In genomic region chr12:55705802-55706402, GRCh38 we compare ENCODE assay signal across 2 cellular contexts.
TF ChIP-seq lines count a peak whose summit lies in the region.

No MANE protein-coding gene starts in this region.

TF ChIP-seq in A549, 52 proteins besides CTCF, POLR2A, EP300 and RAD21:
- TF ChIP-seq JUNB (IDR thresholded peaks at IDR 0.05) (no peak), MAZ (IDR thresholded peaks at IDR 0.05; ENCODE audit: borderline replicate concordance, low read depth, low read length) (no peak), KDM1A (IDR thresholded peaks at IDR 0.05; ENCODE audit: low read depth) (no peak), BHLHE40 (IDR thresholded peaks at IDR 0.05; ENCODE audit: low read depth, low read length) (no peak), MAFK (IDR thresholded peaks at IDR 0.05; ENCODE audit: partially characterized antibody) (no peak), CBX2 (IDR thresholded peaks at IDR 0.05; ENCODE audit: borderline replicate concordance, low read depth) (no peak), ZSCAN20 (CRISPR knock-in tag; IDR thresholded peaks at IDR 0.05) (no peak), CHD2 (IDR thresholded peaks at IDR 0.05; ENCODE audit: low read length, partially characterized antibody) (no peak), ATOH8 (CRISPR knock-in tag; IDR thresholded peaks at IDR 0.05; ENCODE audit: low read depth) (no peak), ELK1 (IDR thresholded peaks at IDR 0.05; ENCODE audit: low read depth, low read length) (no peak), POLR2AphosphoS2 (conservative IDR thresholded peaks at IDR 0.05; ENCODE audit: low read length) (no peak), CHD4 (IDR thresholded peaks at IDR 0.05; ENCODE audit: borderline replicate concordance) (no peak)

TF ChIP-seq in HepG2, 621 proteins besides CTCF, POLR2A, EP300 and RAD21:
- TF ChIP-seq ZNF121 (CRISPR knock-in tag; IDR thresholded peaks at IDR 0.05), result no peak
- TF ChIP-seq GTF2F1 (IDR thresholded peaks at IDR 0.05; ENCODE audit: low read length), result no peak
- TF ChIP-seq MIXL1 (CRISPR knock-in tag; IDR thresholded peaks at IDR 0.05), result no peak
- peak; percentile 55; the same call in 1 of the 2 replicates for TF ChIP-seq MAZ (IDR thresholded peaks at IDR 0.05; ENCODE audit: borderline replicate concordance, low read depth, low read length)
- TF ChIP-seq MAZ (CRISPR knock-in tag; IDR thresholded peaks at IDR 0.05; ENCODE audit: low read depth), result no peak
- TF ChIP-seq ZGPAT (CRISPR knock-in tag; IDR thresholded peaks at IDR 0.05), result no peak
- TF ChIP-seq SKIL (CRISPR knock-in tag; IDR thresholded peaks at IDR 0.05; ENCODE audit: borderline replicate concordance), result no peak
- TF ChIP-seq ZSCAN5A (CRISPR knock-in tag; IDR thresholded peaks at IDR 0.05; ENCODE audit: borderline replicate concordance), result no peak
- TF ChIP-seq STAG1 (CRISPR knock-in tag; IDR thresholded peaks at IDR 0.05), result peak; percentile 15; the same call in 1 of the 2 replicates
- TF ChIP-seq THYN1 (CRISPR knock-in tag; IDR thresholded peaks at IDR 0.05; ENCODE audit: borderline replicate concordance, low read depth), result no peak
- TF ChIP-seq ZNF562 (CRISPR knock-in tag; IDR thresholded peaks at IDR 0.05; ENCODE audit: borderline replicate concordance), result no peak
- TF ChIP-seq ZMAT3 (CRISPR knock-in tag; conservative IDR thresholded peaks at IDR 0.05), result no peak
- no peak for TF ChIP-seq ZNF589 (CRISPR knock-in tag; conservative IDR thresholded peaks at IDR 0.05)
- no peak for TF ChIP-seq ZNF800 (CRISPR knock-in tag; IDR thresholded peaks at IDR 0.05)
- no peak for TF ChIP-seq ATF4 (CRISPR knock-in tag; IDR thresholded peaks at IDR 0.05)
- TF ChIP-seq ZBTB3 (CRISPR knock-in tag; IDR thresholded peaks at IDR 0.05; ENCODE audit: borderline replicate concordance, low read depth), result no peak
- TF ChIP-seq HES4 (CRISPR knock-in tag; IDR thresholded peaks at IDR 0.05; ENCODE audit: borderline replicate concordance), result no peak
- TF ChIP-seq ZEB1 (IDR thresholded peaks at IDR 0.05; ENCODE audit: insufficient replicate concordance, low read depth), result no peak
- no peak for TF ChIP-seq ZBTB25 (CRISPR knock-in tag; IDR thresholded peaks at IDR 0.05)
- no peak for TF ChIP-seq TAF15 (IDR thresholded peaks at IDR 0.05; ENCODE audit: low read depth, low read length, poor library complexity, severe bottlenecking)
- peak; percentile 63; the same call in 1 of the 2 replicates for TF ChIP-seq PATZ1 (CRISPR knock-in tag; IDR thresholded peaks at IDR 0.05)
- TF ChIP-seq LBX2 (CRISPR knock-in tag; IDR thresholded peaks at IDR 0.05; ENCODE audit: borderline replicate concordance), result no peak
- TF ChIP-seq RELA (CRISPR knock-in tag; IDR thresholded peaks at IDR 0.05), result no peak
